In the genomic region with DNA sequence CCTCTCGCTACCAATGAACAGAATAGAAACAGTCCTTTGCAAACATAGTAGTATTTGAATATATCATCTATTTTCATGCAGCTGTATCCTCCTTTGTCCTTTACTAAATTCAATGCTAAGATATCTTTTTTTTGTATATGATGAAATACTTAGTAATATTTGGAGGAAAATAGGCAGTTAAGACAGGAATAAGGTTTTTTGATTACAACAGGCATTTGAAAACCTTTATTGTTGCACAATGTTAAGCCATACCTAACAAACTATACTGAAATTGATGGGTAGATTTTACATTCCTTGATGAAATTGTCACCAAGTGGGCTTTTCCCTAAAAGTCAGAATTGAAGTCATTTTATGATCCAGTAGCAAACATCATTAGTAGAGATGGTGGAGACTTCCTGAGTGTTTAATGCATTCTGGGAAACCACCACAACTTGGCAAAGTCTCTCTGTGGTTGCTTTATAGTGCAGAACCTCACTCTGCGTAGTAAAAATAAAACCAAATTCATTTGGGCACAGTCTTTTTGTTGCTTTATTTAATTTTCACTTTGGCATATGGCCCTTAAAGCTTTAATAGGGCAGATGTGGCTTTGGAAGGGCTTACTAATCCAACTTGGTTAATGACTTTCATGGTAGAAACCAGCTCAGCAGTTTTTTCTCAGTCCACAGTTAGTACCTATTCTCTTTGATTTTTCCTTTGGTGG, we compare ENCODE assay signal across 16 cellular contexts.
DNase-seq lines count a peak whose midpoint lies in the region; ATAC-seq and TF ChIP-seq lines count a peak whose summit lies in the region.
"Had no signal": no experiment of that assay in that cellular context is flagged by ENCODE, and none has a peak within 500 bp of the region (broad histone marks: within the 10 kb centered on the region; RNA-seq: fewer than 3 reads in every experiment).

No MANE protein-coding gene starts in this region.

- peaks cover 5% of the 10 kb centered on the region for H3K9me3 Mint-ChIP-seq in activated CD8-positive, alpha-beta T cell treated with anti-CD3 and anti-CD28 coated beads for 36 hours
- peaks cover 4% of the 10 kb centered on the region for H3K9me3 Mint-ChIP-seq in activated CD8-positive, alpha-beta T cell treated with anti-CD3 and anti-CD28 coated beads, Interleukin-2, amount 10 ng/mL, durations not matched to agents 7 days and 5 days (ENCODE audit: insufficient read depth)
- peaks cover 27% of the 10 kb centered on the region for H3K9me3 Mint-ChIP-seq in Caco-2 (ENCODE audit: unreplicated experiment)
- H3K9me3 Mint-ChIP-seq: activated T-helper 1 cell treated with anti-CD3 and anti-CD28 coated beads, Interleukin-12 subunit alpha, Interleukin-12 subunit beta, Interleukin-2, Interleukin-4 antibody, amounts not matched to agents 30 ng/mL and 10 ng/mL and 1 ng/mL, durations not matched to agents 14 hours and 24 hours and 36 hours had no signal

- H3K4me1 ChIP-seq in Caco-2 (no peaks in the 10 kb centered on the region), upper lobe of left lung (no peaks in the 10 kb centered on the region)
- H3K4me1 ChIP-seq: breast epithelium, heart right ventricle had no signal

- H3K4me3 ChIP-seq in astrocyte of the cerebellum (ENCODE audit: low read depth, low read length) (no peak overlapping the region), skeletal muscle cell (ENCODE audit: low read depth, low read length) (no peak overlapping the region), Caco-2 (ENCODE audit: low read depth, low read length) (no peak overlapping the region), upper lobe of left lung (no peak overlapping the region)
- H3K4me3 ChIP-seq: breast epithelium, GM23338, heart right ventricle had no signal

- no peak overlapping the region for H3K4me3 Mint-ChIP-seq in activated CD8-positive, alpha-beta T cell treated with anti-CD3 and anti-CD28 coated beads for 36 hours
- no peak overlapping the region for H3K4me3 Mint-ChIP-seq in activated CD8-positive, alpha-beta T cell treated with anti-CD3 and anti-CD28 coated beads, Interleukin-2, amount 10 ng/mL, durations not matched to agents 7 days and 5 days
- no peak overlapping the region for H3K4me3 Mint-ChIP-seq in Caco-2 (ENCODE audit: unreplicated experiment)
- H3K4me3 Mint-ChIP-seq: activated T-helper 1 cell treated with anti-CD3 and anti-CD28 coated beads, Interleukin-12 subunit alpha, Interleukin-12 subunit beta, Interleukin-2, Interleukin-4 antibody, amounts not matched to agents 30 ng/mL and 10 ng/mL and 1 ng/mL, durations not matched to agents 14 hours and 24 hours and 36 hours; GM23338 had no signal

- no peaks in the 10 kb centered on the region; the same call in none of the 2 replicates for H3K9me3 ChIP-seq in Caco-2
- peaks cover 0 to 4% (median 2%) of the 10 kb centered on the region in 4 donors for H3K9me3 ChIP-seq in upper lobe of left lung

- H3K27me3 Mint-ChIP-seq in activated CD8-positive, alpha-beta T cell treated with anti-CD3 and anti-CD28 coated beads for 36 hours, result no peaks in the 10 kb centered on the region
- H3K27me3 Mint-ChIP-seq in activated CD8-positive, alpha-beta T cell treated with anti-CD3 and anti-CD28 coated beads, Interleukin-2, amount 10 ng/mL, durations not matched to agents 7 days and 5 days (ENCODE audit: low read depth), result no peaks in the 10 kb centered on the region
- no peaks in the 10 kb centered on the region for H3K27me3 Mint-ChIP-seq in Caco-2 (ENCODE audit: insufficient read depth, unreplicated experiment)

- DNase-seq in activated CD8-positive, alpha-beta T cell treated with anti-CD3 and anti-CD28 coated beads for 36 hours, result no peak
- DNase-seq in activated CD8-positive, alpha-beta T cell treated with anti-CD3 and anti-CD28 coated beads, Interleukin-2, amount 10 ng/mL, durations not matched to agents 7 days and 5 days, result no peak
- DNase-seq in NCI-H1105 treated with DMSO at 0.1 percent for 48 hours (lab: John Stamatoyannopoulos, UW) (peak; percentile 64), astrocyte of the cerebellum (ENCODE audit: low read depth) (peak; percentile 94), skeletal muscle cell (ENCODE audit: low read depth) (peak; percentile 68), cardiac septum (ENCODE audit: low spot score) (no peak), Caco-2 (no peak), upper lobe of left lung (no peak)
- DNase-seq: heart right ventricle; NCI-H2171; stimulated activated CD8-positive, alpha-beta memory T cell treated with anti-CD3 and anti-CD28 coated beads, Interleukin-4, amount 100 ng/mL, for 48 hours; T-helper 1 cell; trophoblast cell had no signal

- no peak for TF ChIP-seq EP300 in upper lobe of left lung (IDR thresholded peaks at IDR 0.05)

- 64 to 80% methylated on average over 2 of the region's 2 CpGs for WGBS in upper lobe of left lung, 2 donors

- no peak overlapping the region for H3K27ac ChIP-seq in upper lobe of left lung
- H3K27ac ChIP-seq: breast epithelium, heart right ventricle had no signal

- CTCF ChIA-PET in activated CD8-positive, alpha-beta T cell treated with anti-CD3 and anti-CD28 coated beads for 36 hours (lab: Charles Lee), result no interaction called here
- CTCF ChIA-PET in activated CD8-positive, alpha-beta T cell treated with anti-CD3 and anti-CD28 coated beads, Interleukin-2, amount 10 ng/mL, durations not matched to agents 7 days and 5 days (lab: Charles Lee), result no interaction called here
- CTCF ChIA-PET in Caco-2 (lab: Charles Lee), result no interaction called here

- peak; percentile 24 for ATAC-seq in activated CD8-positive, alpha-beta T cell treated with anti-CD3 and anti-CD28 coated beads for 36 hours
- no peak for ATAC-seq in activated CD8-positive, alpha-beta T cell treated with anti-CD3 and anti-CD28 coated beads, Interleukin-2, amount 10 ng/mL, durations not matched to agents 7 days and 5 days
- ATAC-seq in upper lobe of left lung (ENCODE audit: low FRiP score in 2 of 2), result no peak
- ATAC-seq: GM23338, heart right ventricle had no signal

- no peak for TF ChIP-seq POLR2A in upper lobe of left lung (IDR thresholded peaks at IDR 0.05)

- H3K27me3 ChIP-seq in Caco-2 (replicated peaks; ENCODE audit: control insufficient read depth, insufficient read depth, low read length) (no peaks in the 10 kb centered on the region), upper lobe of left lung (no peaks in the 10 kb centered on the region)
- H3K27me3 ChIP-seq: breast epithelium, heart right ventricle had no signal

- no TSS peak for BruUV-seq in Caco-2 (replicated peaks; lab: Mats Ljungman, UMichigan)

- intact Hi-C loops in activated CD8-positive, alpha-beta T cell treated with anti-CD3 and anti-CD28 coated beads for 36 hours (cut with micrococcal nuclease), result no loop called here
- intact Hi-C loops in cardiac septum (cut with DNase I) (no loop called here), Caco-2 (cut with micrococcal nuclease; ENCODE audit: unreplicated experiment) (no loop called here)

- no peak overlapping the region for H3K27ac Mint-ChIP-seq in activated CD8-positive, alpha-beta T cell treated with anti-CD3 and anti-CD28 coated beads for 36 hours
- no peak overlapping the region for H3K27ac Mint-ChIP-seq in activated CD8-positive, alpha-beta T cell treated with anti-CD3 and anti-CD28 coated beads, Interleukin-2, amount 10 ng/mL, durations not matched to agents 7 days and 5 days
- no peak overlapping the region for H3K27ac Mint-ChIP-seq in Caco-2 (ENCODE audit: unreplicated experiment)
- H3K27ac Mint-ChIP-seq: activated T-helper 1 cell treated with anti-CD3 and anti-CD28 coated beads, Interleukin-12 subunit alpha, Interleukin-12 subunit beta, Interleukin-2, Interleukin-4 antibody, amounts not matched to agents 30 ng/mL and 10 ng/mL and 1 ng/mL, durations not matched to agents 14 hours and 24 hours and 36 hours; GM23338 had no signal

- in situ Hi-C loops in astrocyte of the cerebellum (cut with HindIII; ENCODE audit: low sequenced_read_pairs), result no loop called here

- no peak for TF ChIP-seq CTCF in activated CD8-positive, alpha-beta T cell treated with anti-CD3 and anti-CD28 coated beads for 36 hours (IDR thresholded peaks at IDR 0.05)
- TF ChIP-seq CTCF in astrocyte of the cerebellum (IDR thresholded peaks at IDR 0.05; ENCODE audit: low read depth, low read length, missing control alignments) (no peak), Caco-2 (IDR thresholded peaks at IDR 0.05; ENCODE audit: insufficient read depth in 1 of 2, low read depth in 1 of 2, low read length in 1 of 2, severe bottlenecking in 1 of 2, unreplicated experiment in 1 of 2) (no peak), upper lobe of left lung (IDR thresholded peaks at IDR 0.05) (no peak)

- H3K4me1 Mint-ChIP-seq in activated CD8-positive, alpha-beta T cell treated with anti-CD3 and anti-CD28 coated beads for 36 hours (ENCODE audit: low read depth), result peaks cover 6% of the 10 kb centered on the region
- peaks cover 9% of the 10 kb centered on the region for H3K4me1 Mint-ChIP-seq in activated CD8-positive, alpha-beta T cell treated with anti-CD3 and anti-CD28 coated beads, Interleukin-2, amount 10 ng/mL, durations not matched to agents 7 days and 5 days (ENCODE audit: low read depth)
- no peaks in the 10 kb centered on the region for H3K4me1 Mint-ChIP-seq in Caco-2 (ENCODE audit: low read depth, unreplicated experiment)

- H3K36me3 ChIP-seq in Caco-2 (ENCODE audit: control insufficient read depth, insufficient read depth, low read length), result no peaks in the 10 kb centered on the region
- H3K36me3 ChIP-seq in upper lobe of left lung, result no peaks in the 10 kb centered on the region
- H3K36me3 ChIP-seq: breast epithelium, heart right ventricle had no signal

- POLR2A ChIA-PET in activated CD8-positive, alpha-beta T cell treated with anti-CD3 and anti-CD28 coated beads for 36 hours (lab: Charles Lee), result no interaction called here
- POLR2A ChIA-PET in activated CD8-positive, alpha-beta T cell treated with anti-CD3 and anti-CD28 coated beads, Interleukin-2, amount 10 ng/mL, durations not matched to agents 7 days and 5 days (lab: Charles Lee), result no interaction called here
- POLR2A ChIA-PET in Caco-2 (lab: Charles Lee), result no interaction called here

- H3K36me3 Mint-ChIP-seq in activated CD8-positive, alpha-beta T cell treated with anti-CD3 and anti-CD28 coated beads for 36 hours (ENCODE audit: low read depth), result no peaks in the 10 kb centered on the region
- H3K36me3 Mint-ChIP-seq in activated CD8-positive, alpha-beta T cell treated with anti-CD3 and anti-CD28 coated beads, Interleukin-2, amount 10 ng/mL, durations not matched to agents 7 days and 5 days (ENCODE audit: low read depth), result no peaks in the 10 kb centered on the region
- no peaks in the 10 kb centered on the region for H3K36me3 Mint-ChIP-seq in Caco-2 (ENCODE audit: insufficient read depth, unreplicated experiment)

Comparison
In these comparisons a context has a peak if more than half of its experiments do, and no peak if none do; other contexts are left out.
1. DNase-seq: peak in NCI-H1105 treated with DMSO at 0.1 percent for 48 hours (single experiment), astrocyte of the cerebellum (single experiment) and skeletal muscle cell (single experiment); none in activated CD8-positive, alpha-beta T cell treated with anti-CD3 and anti-CD28 coated beads for 36 hours (single experiment), activated CD8-positive, alpha-beta T cell treated with anti-CD3 and anti-CD28 coated beads, Interleukin-2, amount 10 ng/mL, durations not matched to agents 7 days and 5 days (single experiment), cardiac septum (single experiment), Caco-2 (0 of 2) and upper lobe of left lung (0 of 2).